1 cellular context compared by ENCODE assay signal in the genomic region with DNA sequence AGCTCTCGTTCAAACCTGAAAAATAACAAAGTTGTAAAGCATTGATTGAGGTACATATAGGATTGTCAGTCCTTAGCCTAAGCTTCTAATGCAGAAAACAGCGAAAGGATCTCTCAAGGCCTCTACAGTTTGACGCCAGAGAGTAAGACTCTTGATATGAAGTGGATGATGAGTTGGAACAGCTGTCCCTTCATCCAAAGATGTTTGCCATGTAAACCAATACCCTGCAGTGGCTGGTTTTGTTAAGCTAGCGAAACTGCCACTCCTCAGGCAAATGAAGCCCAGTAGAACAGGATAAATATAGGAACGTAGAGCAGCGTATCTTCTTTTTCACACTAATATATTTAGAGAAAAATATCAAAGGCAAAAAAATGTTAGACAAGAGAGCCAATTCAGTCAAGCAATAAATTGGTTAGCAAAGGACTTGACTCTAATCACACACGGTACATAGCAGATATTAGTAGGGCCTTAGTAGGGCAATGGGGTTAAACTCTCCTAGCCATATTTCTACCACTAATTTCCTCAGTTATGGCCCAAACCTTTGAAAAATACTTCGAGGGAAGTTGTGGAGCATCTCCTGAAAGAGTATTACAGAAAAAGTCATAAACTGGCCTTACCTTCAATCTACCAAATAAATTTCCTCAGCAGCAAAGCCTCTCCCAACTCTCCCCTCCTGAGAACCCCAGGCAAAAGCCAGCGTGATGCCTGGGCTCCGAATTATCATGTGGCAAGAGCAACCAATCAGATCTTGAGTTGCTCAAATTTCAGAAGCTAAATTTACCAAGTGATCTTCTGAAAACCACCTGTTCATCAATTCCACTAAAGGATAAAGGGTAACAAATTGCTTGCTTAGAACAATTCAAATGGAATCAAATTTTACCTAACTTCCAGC.
TF ChIP-seq lines count a peak whose summit lies in the region.

A gene with protein sequence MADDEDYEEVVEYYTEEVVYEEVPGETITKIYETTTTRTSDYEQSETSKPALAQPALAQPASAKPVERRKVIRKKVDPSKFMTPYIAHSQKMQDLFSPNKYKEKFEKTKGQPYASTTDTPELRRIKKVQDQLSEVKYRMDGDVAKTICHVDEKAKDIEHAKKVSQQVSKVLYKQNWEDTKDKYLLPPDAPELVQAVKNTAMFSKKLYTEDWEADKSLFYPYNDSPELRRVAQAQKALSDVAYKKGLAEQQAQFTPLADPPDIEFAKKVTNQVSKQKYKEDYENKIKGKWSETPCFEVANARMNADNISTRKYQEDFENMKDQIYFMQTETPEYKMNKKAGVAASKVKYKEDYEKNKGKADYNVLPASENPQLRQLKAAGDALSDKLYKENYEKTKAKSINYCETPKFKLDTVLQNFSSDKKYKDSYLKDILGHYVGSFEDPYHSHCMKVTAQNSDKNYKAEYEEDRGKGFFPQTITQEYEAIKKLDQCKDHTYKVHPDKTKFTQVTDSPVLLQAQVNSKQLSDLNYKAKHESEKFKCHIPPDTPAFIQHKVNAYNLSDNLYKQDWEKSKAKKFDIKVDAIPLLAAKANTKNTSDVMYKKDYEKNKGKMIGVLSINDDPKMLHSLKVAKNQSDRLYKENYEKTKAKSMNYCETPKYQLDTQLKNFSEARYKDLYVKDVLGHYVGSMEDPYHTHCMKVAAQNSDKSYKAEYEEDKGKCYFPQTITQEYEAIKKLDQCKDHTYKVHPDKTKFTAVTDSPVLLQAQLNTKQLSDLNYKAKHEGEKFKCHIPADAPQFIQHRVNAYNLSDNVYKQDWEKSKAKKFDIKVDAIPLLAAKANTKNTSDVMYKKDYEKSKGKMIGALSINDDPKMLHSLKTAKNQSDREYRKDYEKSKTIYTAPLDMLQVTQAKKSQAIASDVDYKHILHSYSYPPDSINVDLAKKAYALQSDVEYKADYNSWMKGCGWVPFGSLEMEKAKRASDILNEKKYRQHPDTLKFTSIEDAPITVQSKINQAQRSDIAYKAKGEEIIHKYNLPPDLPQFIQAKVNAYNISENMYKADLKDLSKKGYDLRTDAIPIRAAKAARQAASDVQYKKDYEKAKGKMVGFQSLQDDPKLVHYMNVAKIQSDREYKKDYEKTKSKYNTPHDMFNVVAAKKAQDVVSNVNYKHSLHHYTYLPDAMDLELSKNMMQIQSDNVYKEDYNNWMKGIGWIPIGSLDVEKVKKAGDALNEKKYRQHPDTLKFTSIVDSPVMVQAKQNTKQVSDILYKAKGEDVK (N-terminal part only) (minus strand): TSS at position 696 of the 892 bp plus-strand sequence. CDS start 1,320 bp downstream, outside the sequence.

TF ChIP-seq in K562, 482 proteins besides CTCF, POLR2A, EP300 and RAD21:
- TF ChIP-seq, protein P1, sequence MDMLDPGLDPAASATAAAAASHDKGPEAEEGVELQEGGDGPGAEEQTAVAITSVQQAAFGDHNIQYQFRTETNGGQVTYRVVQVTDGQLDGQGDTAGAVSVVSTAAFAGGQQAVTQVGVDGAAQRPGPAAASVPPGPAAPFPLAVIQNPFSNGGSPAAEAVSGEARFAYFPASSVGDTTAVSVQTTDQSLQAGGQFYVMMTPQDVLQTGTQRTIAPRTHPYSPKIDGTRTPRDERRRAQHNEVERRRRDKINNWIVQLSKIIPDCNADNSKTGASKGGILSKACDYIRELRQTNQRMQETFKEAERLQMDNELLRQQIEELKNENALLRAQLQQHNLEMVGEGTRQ (CRISPR knock-in tag; IDR thresholded peaks at IDR 0.05) = peak; percentile 29; the same call in 1 of the 2 replicates
- TF ChIP-seq, protein P2, sequence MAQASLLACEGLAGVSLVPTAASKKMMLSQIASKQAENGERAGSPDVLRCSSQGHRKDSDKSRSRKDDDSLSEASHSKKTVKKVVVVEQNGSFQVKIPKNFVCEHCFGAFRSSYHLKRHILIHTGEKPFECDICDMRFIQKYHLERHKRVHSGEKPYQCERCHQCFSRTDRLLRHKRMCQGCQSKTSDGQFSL (CRISPR knock-in tag; IDR thresholded peaks at IDR 0.05) = no peak
- TF ChIP-seq, protein P2 (tag; IDR thresholded peaks at IDR 0.05) = no peak
